In the genomic region with DNA sequence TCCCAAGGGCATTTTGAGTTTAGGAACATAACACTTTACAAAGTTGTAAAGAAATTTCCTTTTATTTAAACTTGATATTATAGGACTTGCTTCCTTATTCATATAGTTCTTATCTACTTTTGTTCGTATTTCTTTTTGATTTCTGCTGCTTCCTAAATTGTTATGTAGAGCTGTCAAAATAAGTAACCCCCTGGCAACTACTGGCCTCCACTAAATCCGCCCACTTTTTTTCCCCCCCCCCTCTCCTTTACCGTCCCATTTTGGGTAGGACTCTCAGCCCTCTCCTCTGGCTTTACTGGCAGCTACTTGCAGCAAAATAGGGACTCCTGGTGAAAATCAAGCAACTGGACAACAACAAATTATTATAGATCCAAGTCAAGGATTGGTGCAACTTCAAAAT, we compare ENCODE assay signal across 8 cellular contexts. TPM values are rescaled to one million over a fixed set of nuclear protein-coding genes. Genes with fewer than 3 reads are reported as not detected.
DNase-seq lines count a peak whose midpoint lies in the region; ATAC-seq, FAIRE-seq and TF ChIP-seq lines count a peak whose summit lies in the region.

No MANE protein-coding gene starts in this region.

- no peaks in the 10 kb centered on the region for H3K36me3 Mint-ChIP-seq in astrocyte (ENCODE audit: low read depth, unreplicated experiment)

- peak overlapping the region; percentile 94 for H3K9ac ChIP-seq in astrocyte (ENCODE audit: low read length)

- DNase-seq in A673 (ENCODE audit: low spot score), result no peak
- no peak for DNase-seq in HFF-Myc (ENCODE audit: extremely low read depth, low read depth)
- DNase-seq in astrocyte (ENCODE audit: low read depth), result no peak
- no peak for DNase-seq in D721Med (ENCODE audit: insufficient read length, low spot score)
- DNase-seq in ACHN, result no peak
- no peak for DNase-seq in germinal center (ENCODE audit: low spot score)

- no peaks in the 10 kb centered on the region for H4K20me1 ChIP-seq in astrocyte (ENCODE audit: insufficient read depth, low read length)

- no peak overlapping the region for H3K27ac Mint-ChIP-seq in astrocyte (ENCODE audit: unreplicated experiment)

- in situ Hi-C loops in ACHN (cut with HindIII; ENCODE audit: low pct_ligation_motif_present, low pct_unique_long_range_greater_than_20kb, low sequenced_read_pairs), result no loop called here

- POLR2A ChIA-PET in A673 (lab: Charles Lee; ENCODE audit: low non-redundant PET), result no interaction called here

- H3K27me3 Mint-ChIP-seq in astrocyte (ENCODE audit: low read depth, unreplicated experiment), result no peaks in the 10 kb centered on the region

- TF ChIP-seq CTCF in A673 (conservative IDR thresholded peaks at IDR 0.05; ENCODE audit: low read depth, low read length) (no peak), HFF-Myc (IDR thresholded peaks at IDR 0.05; ENCODE audit: low read depth, low read length, missing control alignments) (no peak), astrocyte (IDR thresholded peaks at IDR 0.05; ENCODE audit: insufficient read depth, low read depth, low read length) (no peak), D721Med (IDR thresholded peaks at IDR 0.05; ENCODE audit: insufficient read depth, missing control alignments) (no peak)

- H3K4me2 ChIP-seq in astrocyte (ENCODE audit: low read length), result peak overlapping the region; percentile 99

- FAIRE-seq in astrocyte (lab: Jason Lieb, UNC) (no peak), D721Med (lab: Jason Lieb, UNC) (no peak)

- BruUV-seq in A673 (replicated peaks; lab: Mats Ljungman, UMichigan), result no TSS peak

- H3K4me3 ChIP-seq in A673 (ENCODE audit: low read depth, low read length, poor library complexity, severe bottlenecking) (peak overlapping the region; percentile 56), HFF-Myc (replicated peaks; ENCODE audit: low read depth, low read length) (peak overlapping the region; percentile 74), astrocyte (ENCODE audit: insufficient read depth, low read depth, low read length) (peak overlapping the region; percentile 68), mononuclear cell (ENCODE audit: low read length) (peak overlapping the region; percentile 90)

- H2AFZ ChIP-seq in astrocyte (ENCODE audit: low read depth, low read length), result no peak overlapping the region

- H3K79me2 ChIP-seq in astrocyte (ENCODE audit: insufficient read depth, low read length), result peaks cover 3% of the 10 kb centered on the region

- H3K36me3 ChIP-seq in A673 (ENCODE audit: insufficient read depth, low read length, poor library complexity, severe bottlenecking) (no peaks in the 10 kb centered on the region), astrocyte (ENCODE audit: insufficient read depth, low read length) (no peaks in the 10 kb centered on the region)

- H3K27me3 ChIP-seq in A673 (replicated peaks; ENCODE audit: insufficient read depth, low read depth, low read length, poor library complexity) (no peaks in the 10 kb centered on the region), astrocyte (ENCODE audit: insufficient read depth, low read length) (no peaks in the 10 kb centered on the region), mononuclear cell (ENCODE audit: insufficient read depth, low read length) (no peaks in the 10 kb centered on the region)

- H3K4me1 ChIP-seq in A673 (ENCODE audit: insufficient read depth, low read length, poor library complexity, severe bottlenecking), result peaks cover 12% of the 10 kb centered on the region
- H3K4me1 ChIP-seq in astrocyte (ENCODE audit: insufficient read depth, low read length), result peaks cover 5% of the 10 kb centered on the region
- peaks cover 44% of the 10 kb centered on the region for H3K4me1 ChIP-seq in mononuclear cell (ENCODE audit: insufficient read depth, low read length)

- ATAC-seq in GM19395 (IDR thresholded peaks at IDR 0.05; ENCODE audit: unreplicated experiment), result no peak

- CTCF ChIA-PET in A673 (lab: Charles Lee), result no interaction called here

- intact Hi-C loops in A673 (cut with micrococcal nuclease; ENCODE audit: unreplicated experiment), result no loop called here

- H3K9me3 Mint-ChIP-seq in astrocyte (ENCODE audit: unreplicated experiment), result no peaks in the 10 kb centered on the region

- no peaks in the 10 kb centered on the region for H3K9me3 ChIP-seq in A673 (ENCODE audit: low read depth, low read length, poor library complexity, severe bottlenecking)
- no peaks in the 10 kb centered on the region for H3K9me3 ChIP-seq in astrocyte (ENCODE audit: insufficient read depth, low read depth, low read length)
- no peaks in the 10 kb centered on the region for H3K9me3 ChIP-seq in mononuclear cell (ENCODE audit: low read depth, low read length)

- H3K4me1 Mint-ChIP-seq in astrocyte (ENCODE audit: low read depth, unreplicated experiment), result peaks cover 8% of the 10 kb centered on the region

- peak overlapping the region; percentile 98 for H3K4me3 Mint-ChIP-seq in astrocyte (ENCODE audit: unreplicated experiment)

- peak overlapping the region; percentile 97 for H3K27ac ChIP-seq in A673 (ENCODE audit: low read depth, low read length, poor library complexity, severe bottlenecking)
- H3K27ac ChIP-seq in astrocyte (ENCODE audit: low read depth, low read length), result no peak overlapping the region

RNA-seq across cellular contexts. Expression of a gene that starts 1.1 kb away (rescaled TPM):
- total RNA-seq in A673 (2021), result 9.1 and 9.3 TPM in 2 replicates
- 3.8 and 3.9 TPM in 2 replicates for total RNA-seq in astrocyte
- 40.6 TPM for total RNA-seq in mononuclear cell
